Comparison of ENCODE assay signal across 1 cellular context in genomic region chr14:99654235-99655000, GRCh38.
TF ChIP-seq lines count a peak whose summit lies in the region.

No MANE protein-coding gene starts in this region.

TF ChIP-seq in HEK293, 187 proteins besides CTCF, POLR2A, EP300 and RAD21 (continued from another document):
- peak; percentile 64; the same call in 1 of the 2 replicates for TF ChIP-seq GLIS1 (tag by site-specific recombination; IDR thresholded peaks at IDR 0.05)
TF ChIP-seq in HEK293: peak in this region for 4.
